8 cellular contexts compared by ENCODE assay signal in genomic region chr22:42964994-42965699, GRCh38. TPM values are rescaled to one million over a fixed set of nuclear protein-coding genes. Genes with fewer than 3 reads are reported as not detected.
DNase-seq lines count a peak whose midpoint lies in the region; ATAC-seq and FAIRE-seq lines count a peak whose summit lies in the region.

No MANE protein-coding gene starts in this region.

- H3K4me3 Mint-ChIP-seq in natural killer cell treated with Interleukin-12 subunit alpha and Interleukin-12 subunit beta and Interleukin-15 and Interleukin-18, amount 100 ng/mL, for 72 hours: peak overlapping the region; percentile 14

- peak; percentile 82 for FAIRE-seq in GM18507 (lab: Jason Lieb, UNC)

- ATAC-seq in HG03432 (IDR thresholded peaks at IDR 0.05; ENCODE audit: unreplicated experiment) (peak; percentile 37), HG03135 (IDR thresholded peaks at IDR 0.05; ENCODE audit: unreplicated experiment) (no peak), GM18867 (IDR thresholded peaks at IDR 0.05; ENCODE audit: unreplicated experiment) (no peak)
- peak in 1 of 2 donors; percentile 73 for ATAC-seq in natural killer cell treated with Interleukin-12 subunit alpha and Interleukin-12 subunit beta and Interleukin-15 and Interleukin-18, amount 100 ng/mL, for 72 hours

- H3K27ac Mint-ChIP-seq in natural killer cell treated with Interleukin-12 subunit alpha and Interleukin-12 subunit beta and Interleukin-15 and Interleukin-18, amount 100 ng/mL, for 72 hours: peak overlapping the region; percentile 28 to 66

- H3K4me1 Mint-ChIP-seq in natural killer cell treated with Interleukin-12 subunit alpha and Interleukin-12 subunit beta and Interleukin-15 and Interleukin-18, amount 100 ng/mL, for 72 hours (ENCODE audit: low read depth in 2 of 2): peaks cover 27 to 48% of the 10 kb centered on the region in 2 donors

- DNase-seq in GM18507 (ENCODE audit: extremely low spot score, insufficient read length, low read depth) (no peak), NCI-H2081 treated with DMSO at 0.1 percent for 48 hours (lab: John Stamatoyannopoulos, UW) (no peak), GM03348 (ENCODE audit: low spot score) (no peak)
- DNase-seq in activated CD8-positive, alpha-beta memory T cell treated with anti-CD3 and anti-CD28 coated beads, Interleukin-2, amount 50 U/mL, for 4 hours: peak; percentile 24
- DNase-seq in natural killer cell treated with Interleukin-12 subunit alpha and Interleukin-12 subunit beta and Interleukin-15 and Interleukin-18, amount 100 ng/mL, for 72 hours (ENCODE audit: low spot score): no peak

- H3K27me3 Mint-ChIP-seq in natural killer cell treated with Interleukin-12 subunit alpha and Interleukin-12 subunit beta and Interleukin-15 and Interleukin-18, amount 100 ng/mL, for 72 hours: no peaks in the 10 kb centered on the region

- H3K36me3 Mint-ChIP-seq in natural killer cell treated with Interleukin-12 subunit alpha and Interleukin-12 subunit beta and Interleukin-15 and Interleukin-18, amount 100 ng/mL, for 72 hours: no peaks in the 10 kb centered on the region

- no peaks in the 10 kb centered on the region for H3K9me3 Mint-ChIP-seq in natural killer cell treated with Interleukin-12 subunit alpha and Interleukin-12 subunit beta and Interleukin-15 and Interleukin-18, amount 100 ng/mL, for 72 hours

RNA-seq across cellular contexts. Expression of gene PACSIN2, which starts 49.8 kb away (rescaled TPM):
- total RNA-seq in natural killer cell treated with Interleukin-12 subunit alpha and Interleukin-12 subunit beta and Interleukin-15 and Interleukin-18, amount 100 ng/mL, for 72 hours: 10 to 100 TPM; 34.5 to 64.0 TPM
